ENCODE assay signal across 20 cellular contexts in the genomic region with DNA sequence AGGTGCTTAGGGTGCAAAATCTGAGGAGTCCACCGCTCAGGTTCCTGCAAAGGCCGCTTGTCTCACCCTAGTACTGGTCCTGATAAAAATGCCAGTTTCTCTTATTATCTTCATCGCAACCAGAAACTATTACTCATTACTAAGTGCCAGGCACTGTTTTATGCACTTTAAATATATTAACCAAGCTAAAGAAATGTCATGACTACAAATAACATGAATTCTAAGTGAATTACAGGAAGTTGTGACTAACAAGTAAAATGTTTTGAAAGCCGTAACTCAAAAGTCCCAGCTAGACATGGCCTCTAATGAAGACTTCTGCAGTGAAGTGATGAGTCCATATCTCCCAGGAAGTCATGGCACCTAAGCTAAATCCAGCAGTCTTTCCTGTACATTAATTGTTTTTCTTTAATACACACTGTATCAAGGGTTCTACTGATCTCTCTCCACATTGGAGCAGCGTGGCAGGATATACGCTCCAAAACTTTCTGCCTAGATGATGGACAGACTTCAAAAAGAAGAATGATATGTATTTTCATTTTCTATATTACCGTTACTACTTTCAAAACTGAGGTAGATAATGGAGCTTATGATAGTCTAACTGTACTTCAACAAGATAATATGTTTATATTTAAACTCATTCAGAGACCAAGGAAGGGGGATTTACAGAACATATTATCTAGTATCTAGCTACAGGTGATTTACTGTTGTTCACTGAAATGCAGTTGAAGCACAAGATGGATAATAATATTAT.
DNase-seq lines count a peak whose midpoint lies in the region; ATAC-seq and TF ChIP-seq lines count a peak whose summit lies in the region.
"Had no signal": no experiment of that assay in that cellular context is flagged by ENCODE, and none has a peak within 500 bp of the region (broad histone marks: within the 10 kb centered on the region; RNA-seq: fewer than 3 reads in every experiment).

No MANE protein-coding gene starts in this region.

- BruUV-seq in Calu3 (replicated peaks; lab: Mats Ljungman, UMichigan) = no TSS peak

- intact Hi-C loops in Calu3 (cut with micrococcal nuclease; ENCODE audit: unreplicated experiment) = no loop called here

- H3K4me1 Mint-ChIP-seq in Calu3 (ENCODE audit: low read depth, unreplicated experiment) (peaks cover 15% of the 10 kb centered on the region), endodermal cell (peaks cover 6% of the 10 kb centered on the region)

- H3K27ac Mint-ChIP-seq in Calu3 (ENCODE audit: unreplicated experiment) (no peak overlapping the region), endodermal cell (no peak overlapping the region)
- H3K27ac Mint-ChIP-seq: activated CD4-positive, alpha-beta memory T cell treated with anti-CD3 and anti-CD28 coated beads, Interleukin-2, amount 10 ng/mL, durations not matched to agents 7 days and 5 days; B cell; memory B cell had no signal

- no peak overlapping the region; the same call in 1 of the 2 replicates for H3K4me3 ChIP-seq in ACC112 (ENCODE audit: low read depth, low read length)
- H3K4me3 ChIP-seq in RWPE2 (ENCODE audit: severe bottlenecking) = no peak overlapping the region
- H3K4me3 ChIP-seq in endodermal cell (ENCODE audit: low read length) = no peak overlapping the region
- H3K4me3 ChIP-seq: gastrocnemius medialis, right lobe of liver had no signal

- CTCF ChIA-PET in Calu3 (lab: Charles Lee) = no interaction called here

- no peaks in the 10 kb centered on the region for H3K27me3 Mint-ChIP-seq in Calu3 (ENCODE audit: unreplicated experiment)
- H3K27me3 Mint-ChIP-seq in endodermal cell (ENCODE audit: insufficient read depth) = no peaks in the 10 kb centered on the region
- H3K27me3 Mint-ChIP-seq: B cell, memory B cell had no signal

- H3K9ac ChIP-seq in endodermal cell (ENCODE audit: extremely low read depth, low read length, poor library complexity, severe bottlenecking) = no peak overlapping the region

- H3K4me3 Mint-ChIP-seq in Calu3 (ENCODE audit: low read depth, unreplicated experiment) (no peak overlapping the region), endodermal cell (no peak overlapping the region)
- H3K4me3 Mint-ChIP-seq: activated CD4-positive, alpha-beta memory T cell treated with anti-CD3 and anti-CD28 coated beads, Interleukin-2, amount 10 ng/mL, durations not matched to agents 7 days and 5 days had no signal

- ATAC-seq in RWPE2 (ENCODE audit: low read depth) (peak; percentile 20; the same call in 1 of the 3 replicates), foreskin keratinocyte (peak; percentile 65), HG03520 (IDR thresholded peaks at IDR 0.05; ENCODE audit: unreplicated experiment) (no peak)
- ATAC-seq: gastrocnemius medialis, right lobe of liver had no signal

- H2AFZ ChIP-seq in ACC112 (ENCODE audit: low read length, unreplicated experiment) = no peak overlapping the region

- peak; percentile 86 for DNase-seq in ELR (ENCODE audit: low read depth)
- DNase-seq in RWPE2 (ENCODE audit: low spot score) = no peak
- DNase-seq in foreskin keratinocyte = peak; percentile 19 to 61
- DNase-seq in Calu3 = no peak
- no peak for DNase-seq in NCI-H2227 treated with DMSO at 0.1 percent for 48 hours (lab: John Stamatoyannopoulos, UW)
- DNase-seq in endodermal cell = no peak
- DNase-seq: activated CD4-positive, alpha-beta memory T cell treated with anti-CD3 and anti-CD28 coated beads, Interleukin-2, amount 10 ng/mL, durations not matched to agents 7 days and 5 days; activated naive CD4-positive, alpha-beta T cell; DMS53; effector CD8-positive, alpha-beta T cell; gastrocnemius medialis; NCI-H1694; NCI-H524; OCI-M1; right lobe of liver; stimulated activated CD4-positive, alpha-beta T cell treated with anti-CD3 and anti-CD28 coated beads, Interleukin-4, amount 100 ng/mL, for 4 hours had no signal

- H3K27ac ChIP-seq in ACC112 (ENCODE audit: low read depth, low read length) (peak overlapping the region; percentile 36), RWPE2 (ENCODE audit: poor library complexity, severe bottlenecking) (no peak overlapping the region), foreskin keratinocyte (no peak overlapping the region), endodermal cell (ENCODE audit: low read depth, low read length) (no peak overlapping the region)
- H3K27ac ChIP-seq: gastrocnemius medialis, right lobe of liver had no signal

- H3K9me3 Mint-ChIP-seq in Calu3 (ENCODE audit: low read depth, unreplicated experiment) (no peaks in the 10 kb centered on the region), endodermal cell (no peaks in the 10 kb centered on the region)
- H3K9me3 Mint-ChIP-seq: activated CD4-positive, alpha-beta memory T cell treated with anti-CD3 and anti-CD28 coated beads, Interleukin-2, amount 10 ng/mL, durations not matched to agents 7 days and 5 days; memory B cell had no signal

- H3K4me1 ChIP-seq in ACC112 (ENCODE audit: control insufficient read depth, insufficient read depth, low read length, unreplicated experiment) (peaks cover 35% of the 10 kb centered on the region), RWPE2 (ENCODE audit: insufficient read depth, poor library complexity, severe bottlenecking) (peaks cover 9% of the 10 kb centered on the region), foreskin keratinocyte (peaks cover 14% of the 10 kb centered on the region), endodermal cell (ENCODE audit: control insufficient read depth, insufficient read depth, low read length) (no peaks in the 10 kb centered on the region)
- H3K4me1 ChIP-seq: right lobe of liver had no signal

- 95 to 97% methylated on average over 4 to 6 of the region's 7 CpGs for WGBS in endodermal cell (ENCODE audit: insufficient coverage in 1 of 2, insufficient read length in 1 of 2), 2 experiments

- H3K36me3 ChIP-seq in ACC112 (ENCODE audit: insufficient read depth, low read length) (no peaks in the 10 kb centered on the region), RWPE2 (ENCODE audit: low read depth) (no peaks in the 10 kb centered on the region), endodermal cell (ENCODE audit: control insufficient read depth, insufficient read depth, low read length) (no peaks in the 10 kb centered on the region)
- H3K36me3 ChIP-seq: gastrocnemius medialis, right lobe of liver had no signal

- H3K27me3 ChIP-seq in ACC112 (ENCODE audit: insufficient read depth, low read length) (no peaks in the 10 kb centered on the region), RWPE2 (ENCODE audit: insufficient read depth, poor library complexity, severe bottlenecking) (no peaks in the 10 kb centered on the region), foreskin keratinocyte (no peaks in the 10 kb centered on the region), endodermal cell (ENCODE audit: control insufficient read depth, insufficient read depth, low read length, poor library complexity, severe bottlenecking) (no peaks in the 10 kb centered on the region)
- H3K27me3 ChIP-seq: gastrocnemius medialis, right lobe of liver had no signal

- TF ChIP-seq CTCF in RWPE2 (IDR thresholded peaks at IDR 0.05; ENCODE audit: poor library complexity, severe bottlenecking) = no peak
- TF ChIP-seq CTCF in foreskin keratinocyte (conservative IDR thresholded peaks at IDR 0.05) = no peak
- no peak for TF ChIP-seq CTCF in Calu3 (IDR thresholded peaks at IDR 0.05; ENCODE audit: unreplicated experiment)
- TF ChIP-seq CTCF in endodermal cell (conservative IDR thresholded peaks at IDR 0.05) = no peak

- H3K36me3 Mint-ChIP-seq in Calu3 (ENCODE audit: insufficient read depth, unreplicated experiment) (no peaks in the 10 kb centered on the region), endodermal cell (ENCODE audit: low read depth) (no peaks in the 10 kb centered on the region)
- H3K36me3 Mint-ChIP-seq: memory B cell had no signal

- H3K79me2 ChIP-seq in ACC112 (ENCODE audit: control insufficient read depth, insufficient read depth, low read length, unreplicated experiment) = no peaks in the 10 kb centered on the region

- no peaks in the 10 kb centered on the region for H3K9me3 ChIP-seq in RWPE2 (ENCODE audit: severe bottlenecking)
- no peaks in the 10 kb centered on the region for H3K9me3 ChIP-seq in endodermal cell (ENCODE audit: control insufficient read depth, low read length)
- H3K9me3 ChIP-seq: gastrocnemius medialis, right lobe of liver had no signal

Comparison
In these comparisons a context has a peak if more than half of its experiments do, and no peak if none do; other contexts are left out.
1. DNase-seq: peak in ELR (single experiment) and foreskin keratinocyte (2 of 2); none in RWPE2 (single experiment), Calu3 (single experiment), NCI-H2227 treated with DMSO at 0.1 percent for 48 hours (single experiment) and endodermal cell (single experiment).